ENCODE assay signal across 1 cellular context in the genomic region with DNA sequence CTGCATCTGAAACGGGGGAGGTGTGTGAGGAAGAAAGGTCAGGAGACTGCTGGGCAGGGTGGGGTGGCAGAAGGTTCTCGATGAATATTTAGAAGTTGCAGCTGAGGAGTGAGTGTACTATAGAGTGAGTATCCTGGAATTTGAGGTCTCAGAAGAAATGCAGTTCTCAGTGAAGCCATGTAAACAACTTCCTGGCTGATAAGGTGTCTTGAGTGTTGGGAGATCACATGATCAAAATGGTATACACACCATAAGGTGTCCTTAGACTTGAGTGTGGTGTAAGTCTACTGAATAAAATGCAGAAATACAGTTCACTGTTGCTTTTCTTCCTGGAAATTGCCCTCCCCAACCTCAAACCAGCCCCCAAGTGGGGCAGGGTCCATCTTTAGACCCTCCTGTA.
TF ChIP-seq lines count a peak whose summit lies in the region.

No MANE protein-coding gene starts in this region.

TF ChIP-seq in K562, 482 proteins besides CTCF, POLR2A, EP300 and RAD21:
- TF ChIP-seq KLF16 (IDR thresholded peaks at IDR 0.05) (no peak), RAD51 (IDR thresholded peaks at IDR 0.05; ENCODE audit: borderline replicate concordance, low read depth) (peak; percentile 66; the same call in 1 of the 2 replicates), ARID2 (IDR thresholded peaks at IDR 0.05) (no peak), DDX20 (tag; IDR thresholded peaks at IDR 0.05; ENCODE audit: low read depth) (no peak), TAF15 (IDR thresholded peaks at IDR 0.05; ENCODE audit: low read depth, low read length) (no peak), ZNF668 (CRISPR knock-in tag; IDR thresholded peaks at IDR 0.05) (no peak), HNRNPLL (IDR thresholded peaks at IDR 0.05; ENCODE audit: low read depth, low read length, poor library complexity, severe bottlenecking) (no peak), CBFA2T2 (conservative IDR thresholded peaks at IDR 0.05) (0 out of 2 replicates have a peak, but pooled peaks have one; percentile 8), JUNB (CRISPR knock-in tag; conservative IDR thresholded peaks at IDR 0.05) (no peak), ASH1L (IDR thresholded peaks at IDR 0.05; ENCODE audit: borderline replicate concordance, low read depth, partially characterized antibody) (no peak), FOXJ3 (CRISPR knock-in tag; IDR thresholded peaks at IDR 0.05) (no peak), ZBTB8A (IDR thresholded peaks at IDR 0.05; ENCODE audit: partially characterized antibody) (no peak), FOXJ2 (tag; IDR thresholded peaks at IDR 0.05) (0 out of 2 replicates have a peak, but pooled peaks have one; percentile 64), MYBL2 (IDR thresholded peaks at IDR 0.05; ENCODE audit: low read depth) (no peak), MYBL2 (CRISPR knock-in tag; IDR thresholded peaks at IDR 0.05; ENCODE audit: borderline replicate concordance) (no peak), ZNF316 (IDR thresholded peaks at IDR 0.05) (no peak), L3MBTL2 (IDR thresholded peaks at IDR 0.05) (no peak), TRIM24 (IDR thresholded peaks at IDR 0.05) (no peak), NRF1 (conservative IDR thresholded peaks at IDR 0.05 in 1 of 2, IDR thresholded peaks at IDR 0.05 in 1 of 2) (no peak), TOE1 (IDR thresholded peaks at IDR 0.05; ENCODE audit: borderline replicate concordance) (peak; percentile 92), TOE1 (CRISPR knock-in tag; IDR thresholded peaks at IDR 0.05; ENCODE audit: borderline replicate concordance, low read depth) (no peak), ZNF707 (CRISPR knock-in tag; conservative IDR thresholded peaks at IDR 0.05) (no peak), FOXK2 (conservative IDR thresholded peaks at IDR 0.05 in 1 of 2, IDR thresholded peaks at IDR 0.05 in 1 of 2; ENCODE audit: low read depth in 2 of 2) (peak; percentile 44 to 62; a peak in 2 of 4 replicates), ZBTB7A (IDR thresholded peaks at IDR 0.05; ENCODE audit: borderline replicate concordance, control insufficient read depth, low read depth, low read length) (no peak), GABPA (tag; conservative IDR thresholded peaks at IDR 0.05; ENCODE audit: low read depth) (no peak), CHCHD3 (CRISPR knock-in tag; IDR thresholded peaks at IDR 0.05) (no peak), EWSR1 (IDR thresholded peaks at IDR 0.05; ENCODE audit: borderline replicate concordance, low read depth, partially characterized antibody) (no peak), NR2F6 (CRISPR knock-in tag; IDR thresholded peaks at IDR 0.05) (no peak)
- TF ChIP-seq, protein P1, sequence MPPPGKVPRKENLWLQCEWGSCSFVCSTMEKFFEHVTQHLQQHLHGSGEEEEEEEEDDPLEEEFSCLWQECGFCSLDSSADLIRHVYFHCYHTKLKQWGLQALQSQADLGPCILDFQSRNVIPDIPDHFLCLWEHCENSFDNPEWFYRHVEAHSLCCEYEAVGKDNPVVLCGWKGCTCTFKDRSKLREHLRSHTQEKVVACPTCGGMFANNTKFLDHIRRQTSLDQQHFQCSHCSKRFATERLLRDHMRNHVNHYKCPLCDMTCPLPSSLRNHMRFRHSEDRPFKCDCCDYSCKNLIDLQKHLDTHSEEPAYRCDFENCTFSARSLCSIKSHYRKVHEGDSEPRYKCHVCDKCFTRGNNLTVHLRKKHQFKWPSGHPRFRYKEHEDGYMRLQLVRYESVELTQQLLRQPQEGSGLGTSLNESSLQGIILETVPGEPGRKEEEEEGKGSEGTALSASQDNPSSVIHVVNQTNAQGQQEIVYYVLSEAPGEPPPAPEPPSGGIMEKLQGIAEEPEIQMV (tag; conservative IDR thresholded peaks at IDR 0.05; ENCODE audit: low read depth), result no peak
- TF ChIP-seq, protein P2, sequence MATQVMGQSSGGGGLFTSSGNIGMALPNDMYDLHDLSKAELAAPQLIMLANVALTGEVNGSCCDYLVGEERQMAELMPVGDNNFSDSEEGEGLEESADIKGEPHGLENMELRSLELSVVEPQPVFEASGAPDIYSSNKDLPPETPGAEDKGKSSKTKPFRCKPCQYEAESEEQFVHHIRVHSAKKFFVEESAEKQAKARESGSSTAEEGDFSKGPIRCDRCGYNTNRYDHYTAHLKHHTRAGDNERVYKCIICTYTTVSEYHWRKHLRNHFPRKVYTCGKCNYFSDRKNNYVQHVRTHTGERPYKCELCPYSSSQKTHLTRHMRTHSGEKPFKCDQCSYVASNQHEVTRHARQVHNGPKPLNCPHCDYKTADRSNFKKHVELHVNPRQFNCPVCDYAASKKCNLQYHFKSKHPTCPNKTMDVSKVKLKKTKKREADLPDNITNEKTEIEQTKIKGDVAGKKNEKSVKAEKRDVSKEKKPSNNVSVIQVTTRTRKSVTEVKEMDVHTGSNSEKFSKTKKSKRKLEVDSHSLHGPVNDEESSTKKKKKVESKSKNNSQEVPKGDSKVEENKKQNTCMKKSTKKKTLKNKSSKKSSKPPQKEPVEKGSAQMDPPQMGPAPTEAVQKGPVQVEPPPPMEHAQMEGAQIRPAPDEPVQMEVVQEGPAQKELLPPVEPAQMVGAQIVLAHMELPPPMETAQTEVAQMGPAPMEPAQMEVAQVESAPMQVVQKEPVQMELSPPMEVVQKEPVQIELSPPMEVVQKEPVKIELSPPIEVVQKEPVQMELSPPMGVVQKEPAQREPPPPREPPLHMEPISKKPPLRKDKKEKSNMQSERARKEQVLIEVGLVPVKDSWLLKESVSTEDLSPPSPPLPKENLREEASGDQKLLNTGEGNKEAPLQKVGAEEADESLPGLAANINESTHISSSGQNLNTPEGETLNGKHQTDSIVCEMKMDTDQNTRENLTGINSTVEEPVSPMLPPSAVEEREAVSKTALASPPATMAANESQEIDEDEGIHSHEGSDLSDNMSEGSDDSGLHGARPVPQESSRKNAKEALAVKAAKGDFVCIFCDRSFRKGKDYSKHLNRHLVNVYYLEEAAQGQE (CRISPR knock-in tag; IDR thresholded peaks at IDR 0.05; ENCODE audit: low read depth), result no peak
- TF ChIP-seq, protein P3, sequence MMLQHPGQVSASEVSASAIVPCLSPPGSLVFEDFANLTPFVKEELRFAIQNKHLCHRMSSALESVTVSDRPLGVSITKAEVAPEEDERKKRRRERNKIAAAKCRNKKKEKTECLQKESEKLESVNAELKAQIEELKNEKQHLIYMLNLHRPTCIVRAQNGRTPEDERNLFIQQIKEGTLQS (IDR thresholded peaks at IDR 0.05), result no peak
- TF ChIP-seq, protein P3 (CRISPR knock-in tag; conservative IDR thresholded peaks at IDR 0.05), result no peak
- TF ChIP-seq, protein P4, sequence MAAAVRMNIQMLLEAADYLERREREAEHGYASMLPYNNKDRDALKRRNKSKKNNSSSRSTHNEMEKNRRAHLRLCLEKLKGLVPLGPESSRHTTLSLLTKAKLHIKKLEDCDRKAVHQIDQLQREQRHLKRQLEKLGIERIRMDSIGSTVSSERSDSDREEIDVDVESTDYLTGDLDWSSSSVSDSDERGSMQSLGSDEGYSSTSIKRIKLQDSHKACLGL (CRISPR knock-in tag; IDR thresholded peaks at IDR 0.05; ENCODE audit: borderline replicate concordance, poor library complexity, severe bottlenecking), result no peak
- TF ChIP-seq, protein P5, sequence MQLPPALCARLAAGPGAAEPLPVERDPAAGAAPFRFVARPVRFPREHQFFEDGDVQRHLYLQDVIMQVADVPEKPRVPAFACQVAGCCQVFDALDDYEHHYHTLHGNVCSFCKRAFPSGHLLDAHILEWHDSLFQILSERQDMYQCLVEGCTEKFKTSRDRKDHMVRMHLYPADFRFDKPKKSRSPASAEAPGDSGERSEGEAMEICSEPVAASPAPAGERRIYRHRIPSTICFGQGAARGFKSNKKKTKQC (CRISPR knock-in tag; IDR thresholded peaks at IDR 0.05), result no peak
- TF ChIP-seq, protein P6, sequence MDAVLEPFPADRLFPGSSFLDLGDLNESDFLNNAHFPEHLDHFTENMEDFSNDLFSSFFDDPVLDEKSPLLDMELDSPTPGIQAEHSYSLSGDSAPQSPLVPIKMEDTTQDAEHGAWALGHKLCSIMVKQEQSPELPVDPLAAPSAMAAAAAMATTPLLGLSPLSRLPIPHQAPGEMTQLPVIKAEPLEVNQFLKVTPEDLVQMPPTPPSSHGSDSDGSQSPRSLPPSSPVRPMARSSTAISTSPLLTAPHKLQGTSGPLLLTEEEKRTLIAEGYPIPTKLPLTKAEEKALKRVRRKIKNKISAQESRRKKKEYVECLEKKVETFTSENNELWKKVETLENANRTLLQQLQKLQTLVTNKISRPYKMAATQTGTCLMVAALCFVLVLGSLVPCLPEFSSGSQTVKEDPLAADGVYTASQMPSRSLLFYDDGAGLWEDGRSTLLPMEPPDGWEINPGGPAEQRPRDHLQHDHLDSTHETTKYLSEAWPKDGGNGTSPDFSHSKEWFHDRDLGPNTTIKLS (IDR thresholded peaks at IDR 0.05; ENCODE audit: borderline replicate concordance, low read depth), result no peak
- TF ChIP-seq, protein P7, sequence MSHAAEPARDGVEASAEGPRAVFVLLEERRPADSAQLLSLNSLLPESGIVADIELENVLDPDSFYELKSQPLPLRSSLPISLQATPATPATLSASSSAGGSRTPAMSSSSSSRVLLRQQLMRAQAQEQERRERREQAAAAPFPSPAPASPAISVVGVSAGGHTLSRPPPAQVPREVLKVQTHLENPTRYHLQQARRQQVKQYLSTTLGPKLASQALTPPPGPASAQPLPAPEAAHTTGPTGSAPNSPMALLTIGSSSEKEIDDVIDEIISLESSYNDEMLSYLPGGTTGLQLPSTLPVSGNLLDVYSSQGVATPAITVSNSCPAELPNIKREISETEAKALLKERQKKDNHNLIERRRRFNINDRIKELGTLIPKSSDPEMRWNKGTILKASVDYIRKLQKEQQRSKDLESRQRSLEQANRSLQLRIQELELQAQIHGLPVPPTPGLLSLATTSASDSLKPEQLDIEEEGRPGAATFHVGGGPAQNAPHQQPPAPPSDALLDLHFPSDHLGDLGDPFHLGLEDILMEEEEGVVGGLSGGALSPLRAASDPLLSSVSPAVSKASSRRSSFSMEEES (CRISPR knock-in tag; IDR thresholded peaks at IDR 0.05), result peak; percentile 96
- TF ChIP-seq, protein P8, sequence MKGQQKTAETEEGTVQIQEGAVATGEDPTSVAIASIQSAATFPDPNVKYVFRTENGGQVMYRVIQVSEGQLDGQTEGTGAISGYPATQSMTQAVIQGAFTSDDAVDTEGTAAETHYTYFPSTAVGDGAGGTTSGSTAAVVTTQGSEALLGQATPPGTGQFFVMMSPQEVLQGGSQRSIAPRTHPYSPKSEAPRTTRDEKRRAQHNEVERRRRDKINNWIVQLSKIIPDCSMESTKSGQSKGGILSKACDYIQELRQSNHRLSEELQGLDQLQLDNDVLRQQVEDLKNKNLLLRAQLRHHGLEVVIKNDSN (CRISPR knock-in tag; IDR thresholded peaks at IDR 0.05), result peak; percentile 35; the same call in 1 of the 2 replicates
TF ChIP-seq in K562: peak in this region for 7.
